15 cellular contexts compared by ENCODE assay signal in the genomic region with DNA sequence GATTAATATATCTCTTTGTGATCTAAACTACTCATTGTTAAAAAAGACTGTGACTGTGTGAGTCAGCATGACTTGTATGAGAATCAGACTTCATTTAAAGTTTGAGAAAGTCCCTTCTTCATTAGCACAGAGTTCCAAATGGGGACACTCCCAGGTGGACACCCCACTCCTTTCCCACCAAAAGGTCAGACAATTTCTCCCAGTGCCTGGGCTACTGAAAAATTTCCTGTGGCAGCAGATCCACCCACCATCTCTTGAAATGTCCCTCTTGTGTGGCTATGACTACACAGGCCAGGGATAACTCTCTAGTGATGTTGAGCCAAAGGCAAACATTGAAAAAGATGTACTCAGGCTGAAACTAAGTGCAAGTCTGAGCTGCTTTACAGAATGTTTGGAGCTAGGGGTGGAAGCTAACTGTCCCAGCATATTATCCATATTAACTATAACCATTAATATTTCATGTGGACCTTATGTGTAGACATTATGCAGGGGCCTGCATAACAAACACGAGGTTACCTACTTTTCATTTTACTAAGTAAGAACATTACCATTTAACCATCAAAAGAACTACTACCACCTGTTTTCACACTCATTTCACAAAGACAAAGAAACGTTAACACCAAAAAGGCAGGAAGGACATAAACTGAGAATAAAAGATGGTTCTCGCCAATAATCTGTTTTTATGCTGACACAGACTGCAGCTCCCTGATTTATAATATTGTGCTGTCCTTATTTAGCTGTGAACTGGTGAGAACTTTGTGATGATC. TPM values are rescaled to one million over a fixed set of nuclear protein-coding genes. Genes with fewer than 3 reads are reported as not detected.
DNase-seq lines count a peak whose midpoint lies in the region; ATAC-seq and FAIRE-seq lines count a peak whose summit lies in the region.
"Had no signal": no experiment of that assay in that cellular context is flagged by ENCODE, and none has a peak within 500 bp of the region (broad histone marks: within the 10 kb centered on the region; RNA-seq: fewer than 3 reads in every experiment).

No MANE protein-coding gene starts in this region.

- no peak overlapping the region for H4K12ac ChIP-seq in trophoblast cell (ENCODE audit: low read depth, low read length)

- H3K4me1 Mint-ChIP-seq in activated CD4-positive, alpha-beta T cell treated with anti-CD3 and anti-CD28 coated beads for 36 hours: peaks cover 28% of the 10 kb centered on the region

- no peak overlapping the region for H3K23ac ChIP-seq in trophoblast cell (ENCODE audit: low read length)

- H4K8ac ChIP-seq in trophoblast cell (ENCODE audit: low read depth, low read length): peak overlapping the region; percentile 19

- no peak overlapping the region for H3K27ac ChIP-seq in GM23248
- H3K27ac ChIP-seq in trophoblast cell (ENCODE audit: low read depth, low read length): no peak overlapping the region
- H3K27ac ChIP-seq: brain microvascular endothelial cell, ovary, Peyer's patch, transverse colon had no signal

- intact Hi-C loops in activated CD4-positive, alpha-beta T cell treated with anti-CD3 and anti-CD28 coated beads for 36 hours (cut with DNase I, micrococcal nuclease): loop anchor here in 1 of 2 experiments (1.0 kb wide), 1 partner anchor 9 kb away; no protein-coding TSS in a partner anchor

- peak; percentile 67 for ATAC-seq in activated CD4-positive, alpha-beta T cell treated with anti-CD3 and anti-CD28 coated beads for 36 hours

- POLR2A ChIA-PET in activated CD4-positive, alpha-beta T cell treated with anti-CD3 and anti-CD28 coated beads for 36 hours (lab: Charles Lee): no interaction called here

- CTCF ChIA-PET in activated CD4-positive, alpha-beta T cell treated with anti-CD3 and anti-CD28 coated beads for 36 hours (lab: Charles Lee): interaction anchor here (0.7 to 1.4 kb wide), 3 partner anchors 10 to 62 kb away, joined by 3 to 4 read pairs (median 3); no protein-coding TSS in a partner anchor

- H3K14ac ChIP-seq in trophoblast cell (ENCODE audit: low read length): no peak overlapping the region

- H2BK12ac ChIP-seq in trophoblast cell (ENCODE audit: low read length): no peak overlapping the region

- no peaks in the 10 kb centered on the region for H3K27me3 ChIP-seq in GM23248 (replicated peaks; ENCODE audit: insufficient read depth)
- no peaks in the 10 kb centered on the region for H3K27me3 ChIP-seq in trophoblast cell (ENCODE audit: insufficient read depth, low read length)
- H3K27me3 ChIP-seq: brain microvascular endothelial cell, ovary, Peyer's patch, transverse colon had no signal

- peaks cover 5% of the 10 kb centered on the region for H3K9me3 Mint-ChIP-seq in activated CD4-positive, alpha-beta T cell treated with anti-CD3 and anti-CD28 coated beads for 36 hours (ENCODE audit: low read depth)

- no peak for DNase-seq in activated CD4-positive, alpha-beta T cell treated with anti-CD3 and anti-CD28 coated beads for 36 hours
- DNase-seq in activated CD4-positive, alpha-beta T cell treated with anti-CD3 and anti-CD28 coated beads for 4 hours: no peak
- DNase-seq in GM23248 (peak; percentile 36), HTR-8/SVneo (ENCODE audit: insufficient read length, low spot score) (no peak), trophoblast cell (no peak), NCI-H128 (lab: John Stamatoyannopoulos, UW; ENCODE audit: unreplicated experiment) (no peak), kidney glomerular epithelial cell (lab: John Stamatoyannopoulos, UW) (no peak), GDM1 (lab: John Stamatoyannopoulos, UW) (no peak)
- DNase-seq: brain microvascular endothelial cell; NCI-H2081 treated with DMSO at 0.1 percent for 48 hours; ovary; Peyer's patch; stimulated activated CD4-positive, alpha-beta T cell treated with anti-CD3 and anti-CD28 coated beads, Interleukin-4, amount 100 ng/mL, for 4 hours; transverse colon had no signal

- no peak overlapping the region for H2BK120ac ChIP-seq in trophoblast cell (ENCODE audit: insufficient read depth, low read length, poor library complexity)

- H3K4me3 Mint-ChIP-seq in activated CD4-positive, alpha-beta T cell treated with anti-CD3 and anti-CD28 coated beads for 36 hours: no peak overlapping the region

- WGBS in GM23248 (ENCODE audit: low coverage in 1 of 2, low lambda C conversion rate in 2 of 2, missing lambda C conversion rate in 2 of 2), 2 experiments: 57% methylated on average over 3 of the region's 3 CpGs
- no CpG with 5 or more reads among the region's 3 CpGs for WGBS in trophoblast cell (ENCODE audit: extremely low coverage, insufficient coverage, insufficient read length)

- no peak overlapping the region for H2AK5ac ChIP-seq in trophoblast cell (ENCODE audit: low read length)

- H3K4me2 ChIP-seq in GM23248 (ENCODE audit: unreplicated experiment) (no peak overlapping the region), trophoblast cell (ENCODE audit: low read length) (no peak overlapping the region)

- no peaks in the 10 kb centered on the region for H3K79me2 ChIP-seq in GM23248 (ENCODE audit: insufficient read depth)
- H3K79me2 ChIP-seq in trophoblast cell (ENCODE audit: control insufficient read depth, insufficient read depth, low read length, poor library complexity): no peaks in the 10 kb centered on the region

- H3K9me3 ChIP-seq in GM23248 (ENCODE audit: low read depth) (no peaks in the 10 kb centered on the region), trophoblast cell (ENCODE audit: insufficient read depth, low read depth, low read length) (no peaks in the 10 kb centered on the region)
- H3K9me3 ChIP-seq: ovary, Peyer's patch, transverse colon had no signal

- no peak overlapping the region for H4K91ac ChIP-seq in trophoblast cell (ENCODE audit: low read depth, low read length)

- H3K9ac ChIP-seq in GM23248 (no peak overlapping the region), trophoblast cell (ENCODE audit: low read length) (no peak overlapping the region)

- H3K27ac Mint-ChIP-seq in activated CD4-positive, alpha-beta T cell treated with anti-CD3 and anti-CD28 coated beads for 36 hours: no peak overlapping the region

- no peak overlapping the region for H3K4ac ChIP-seq in trophoblast cell (ENCODE audit: low read depth, low read length)

- no peaks in the 10 kb centered on the region for H4K20me1 ChIP-seq in GM23248 (ENCODE audit: insufficient read depth)

- H3K4me1 ChIP-seq in GM23248 (ENCODE audit: insufficient read depth): 0 out of 2 replicates have a peak, but pooled peaks cover 5% of the 10 kb centered on the region
- no peaks in the 10 kb centered on the region for H3K4me1 ChIP-seq in trophoblast cell (ENCODE audit: control insufficient read depth in 1 of 2, insufficient read depth in 2 of 2, low read length in 2 of 2)
- H3K4me1 ChIP-seq: Peyer's patch, transverse colon had no signal

- in situ Hi-C loops in GM23248 (cut with MboI): no loop called here

- H3K9me2 ChIP-seq in GM23248 (ENCODE audit: insufficient read depth): no peaks in the 10 kb centered on the region

- H3K4me3 ChIP-seq in GM23248 (no peak overlapping the region), trophoblast cell (ENCODE audit: low read depth, low read length) (no peak overlapping the region)
- H3K4me3 ChIP-seq: ovary, Peyer's patch, transverse colon had no signal

- H2AFZ ChIP-seq in GM23248: no peak overlapping the region
- H2AFZ ChIP-seq in trophoblast cell (ENCODE audit: insufficient read depth, low read length, poor library complexity): no peak overlapping the region

- no peaks in the 10 kb centered on the region for H3K36me3 Mint-ChIP-seq in activated CD4-positive, alpha-beta T cell treated with anti-CD3 and anti-CD28 coated beads for 36 hours (ENCODE audit: low read depth)

- peak; percentile 54 for FAIRE-seq in HTR-8/SVneo (lab: Jason Lieb, UNC)

- H3K18ac ChIP-seq in trophoblast cell (ENCODE audit: low read length): no peak overlapping the region

- H2BK5ac ChIP-seq in trophoblast cell (ENCODE audit: low read depth, low read length, poor library complexity): no peak overlapping the region

- H3F3A ChIP-seq in GM23248 (ENCODE audit: insufficient read depth): no peaks in the 10 kb centered on the region

- H3K79me1 ChIP-seq in trophoblast cell (ENCODE audit: low read length): no peaks in the 10 kb centered on the region

- H3K27me3 Mint-ChIP-seq in activated CD4-positive, alpha-beta T cell treated with anti-CD3 and anti-CD28 coated beads for 36 hours: no peaks in the 10 kb centered on the region

- H3K36me3 ChIP-seq in GM23248 (ENCODE audit: low read depth) (no peaks in the 10 kb centered on the region), trophoblast cell (ENCODE audit: control insufficient read depth in 1 of 2, insufficient read depth in 2 of 2, low read length in 2 of 2) (no peaks in the 10 kb centered on the region)
- H3K36me3 ChIP-seq: brain microvascular endothelial cell, ovary, Peyer's patch, transverse colon had no signal

RNA-seq across cellular contexts. Expression of a gene that starts 44.8 kb away (rescaled TPM):
- not detected for total RNA-seq in activated CD4-positive, alpha-beta T cell treated with anti-CD3 and anti-CD28 coated beads for 36 hours
- total RNA-seq in GM23248 (2014; rRNA removed; shearing (Covaris generic)): not detected in 2 replicates
- not detected in 2 replicates for polyA plus RNA-seq in GM23248 (2016; fragmentation: Nextera tagmentation; extraction: Ambion mirVana)
- 0.04 and 0.12 TPM in 2 replicates for polyA plus RNA-seq in trophoblast cell (2013)
- total RNA-seq: fibroblast of lung, ovary, Peyer's patch, transverse colon had no signal
- polyA plus RNA-seq: fibroblast of lung, ovary had no signal

RNA-seq across cellular contexts. Expression of a gene that starts 49.8 kb away (rescaled TPM):
- not detected for total RNA-seq in activated CD4-positive, alpha-beta T cell treated with anti-CD3 and anti-CD28 coated beads for 36 hours
- not detected in 2 replicates for total RNA-seq in GM23248 (2014; rRNA removed; shearing (Covaris generic))
- polyA plus RNA-seq in GM23248 (2016; fragmentation: Nextera tagmentation; extraction: Ambion mirVana): not detected in 2 replicates
- polyA plus RNA-seq in trophoblast cell (2013): not detected in 2 replicates
- total RNA-seq: transverse colon had no signal
- polyA plus RNA-seq: fibroblast of lung had no signal
